Comparison of ENCODE assay signal across 29 cellular contexts in genomic region chr13:26485288-26485687, GRCh38.
DNase-seq lines count a peak whose midpoint lies in the region; ATAC-seq and TF ChIP-seq lines count a peak whose summit lies in the region.
"Had no signal": no experiment of that assay in that cellular context is flagged by ENCODE, and none has a peak within 500 bp of the region (broad histone marks: within the 10 kb centered on the region; RNA-seq: fewer than 3 reads in every experiment).

No MANE protein-coding gene starts in this region.

- peak; percentile 85 for DNase-seq in G401 (ENCODE audit: low spot score)
- no peak for DNase-seq in prostate gland (ENCODE audit: low spot score)
- DNase-seq in H7, result no peak
- DNase-seq in DMS53 (lab: John Stamatoyannopoulos, UW), result no peak
- DNase-seq: activated CD4-positive, alpha-beta T cell treated with anti-CD3 and anti-CD28 coated beads for 1 hour; activated CD8-positive, alpha-beta T cell treated with anti-CD3 and anti-CD28 coated beads, Interleukin-2, amount 10 ng/mL, durations not matched to agents 7 days and 5 days; activated gamma-delta T cell treated with Interleukin-2 at 50 U/mL for 16 hours; activated T-cell treated with anti-CD3 and anti-CD28 coated beads for 4 hours; brain microvascular endothelial cell; colonic mucosa; DMS79; H9; left ventricle myocardium superior; NCI-H1105 treated with DMSO at 0.1 percent for 48 hours; NCI-H2029 treated with DMSO at 0.1 percent for 48 hours; NCI-H345; SJCRH30; stimulated activated CD8-positive, alpha-beta memory T cell treated with anti-CD3 and anti-CD28 coated beads, Interleukin-4, amount 100 ng/mL, for 48 hours; stomach; T-cell; upper lobe of right lung had no signal

- H3K4me1 ChIP-seq in gastroesophageal sphincter (peaks cover 0 to 16% (median 0%) of the 10 kb centered on the region in 3 donors), prostate gland (replicated peaks) (no peaks in the 10 kb centered on the region)
- H3K4me1 ChIP-seq: colonic mucosa, gastrocnemius medialis, parathyroid adenoma, SJCRH30, upper lobe of right lung had no signal

- peak overlapping the region; percentile 50 for H3K27ac ChIP-seq in VCaP
- H3K27ac ChIP-seq in gastroesophageal sphincter, result peak overlapping the region in 3 of 4 donors; percentile 37 to 67 (median 43)
- peak overlapping the region; percentile 15 to 46 for H3K27ac ChIP-seq in prostate gland
- H3K27ac ChIP-seq: brain microvascular endothelial cell, colonic mucosa, parathyroid adenoma, SJCRH30, upper lobe of right lung had no signal

- intact Hi-C loops in prostate gland (cut with DNase I), result loop anchor here (10.0 kb wide), 1 partner anchor 120 kb away; no protein-coding TSS in a partner anchor

- no peaks in the 10 kb centered on the region for H3K27me3 ChIP-seq in gastroesophageal sphincter
- H3K27me3 ChIP-seq in prostate gland (replicated peaks; ENCODE audit: insufficient read depth), result no peaks in the 10 kb centered on the region
- no peaks in the 10 kb centered on the region for H3K27me3 ChIP-seq in H7 (ENCODE audit: control insufficient read depth, insufficient read depth, low read length)
- H3K27me3 ChIP-seq: brain microvascular endothelial cell, colonic mucosa, gastrocnemius medialis, SJCRH30, stomach, upper lobe of right lung had no signal

- H3K36me3 ChIP-seq in gastroesophageal sphincter (no peaks in the 10 kb centered on the region), prostate gland (no peaks in the 10 kb centered on the region), H7 (replicated peaks; ENCODE audit: control insufficient read depth, insufficient read depth, low read length) (no peaks in the 10 kb centered on the region)
- H3K36me3 ChIP-seq: brain microvascular endothelial cell, colonic mucosa, gastrocnemius medialis, SJCRH30, stomach, upper lobe of right lung had no signal

- in situ Hi-C loops in G401 (cut with HindIII; ENCODE audit: low sequenced_read_pairs), result no loop called here

- H3K9me3 ChIP-seq in gastroesophageal sphincter (no peaks in the 10 kb centered on the region), prostate gland (no peaks in the 10 kb centered on the region)
- H3K9me3 ChIP-seq: colonic mucosa, gastrocnemius medialis, SJCRH30, stomach, upper lobe of right lung had no signal

- WGBS in gastroesophageal sphincter (ENCODE audit: low coverage in 1 of 2), 2 donors, result 93 to 94% methylated on average over 5 to 7 of the region's 7 CpGs
- 87% methylated on average over 7 of the region's 7 CpGs for WGBS in prostate gland

- TF ChIP-seq POLR2A in gastroesophageal sphincter (IDR thresholded peaks at IDR 0.05) (no peak), prostate gland (IDR thresholded peaks at IDR 0.05) (no peak)

- TF ChIP-seq EP300 in gastroesophageal sphincter (IDR thresholded peaks at IDR 0.05), result no peak

- TF ChIP-seq CTCF in VCaP (conservative IDR thresholded peaks at IDR 0.05) (no peak), gastroesophageal sphincter (IDR thresholded peaks at IDR 0.05) (no peak), prostate gland (IDR thresholded peaks at IDR 0.05) (no peak)

- ATAC-seq in gastroesophageal sphincter (no peak), HG03280 (IDR thresholded peaks at IDR 0.05; ENCODE audit: unreplicated experiment) (no peak), GM21576 (IDR thresholded peaks at IDR 0.05; ENCODE audit: unreplicated experiment) (no peak)
- ATAC-seq: activated CD8-positive, alpha-beta T cell treated with anti-CD3 and anti-CD28 coated beads, Interleukin-2, amount 10 ng/mL, durations not matched to agents 7 days and 5 days; esophagus mucosa; natural killer cell treated with Interleukin-12 subunit alpha and Interleukin-12 subunit beta and Interleukin-15 and Interleukin-18, amount 100 ng/mL, for 72 hours; T-cell; upper lobe of right lung had no signal

- H3K4me3 ChIP-seq in gastroesophageal sphincter (no peak overlapping the region), prostate gland (no peak overlapping the region), H7 (ENCODE audit: insufficient read depth, low read depth, low read length) (no peak overlapping the region)
- H3K4me3 ChIP-seq: colonic mucosa, gastrocnemius medialis, SJCRH30, stomach, upper lobe of right lung had no signal
